32 cellular contexts compared by ENCODE assay signal in the genomic region with DNA sequence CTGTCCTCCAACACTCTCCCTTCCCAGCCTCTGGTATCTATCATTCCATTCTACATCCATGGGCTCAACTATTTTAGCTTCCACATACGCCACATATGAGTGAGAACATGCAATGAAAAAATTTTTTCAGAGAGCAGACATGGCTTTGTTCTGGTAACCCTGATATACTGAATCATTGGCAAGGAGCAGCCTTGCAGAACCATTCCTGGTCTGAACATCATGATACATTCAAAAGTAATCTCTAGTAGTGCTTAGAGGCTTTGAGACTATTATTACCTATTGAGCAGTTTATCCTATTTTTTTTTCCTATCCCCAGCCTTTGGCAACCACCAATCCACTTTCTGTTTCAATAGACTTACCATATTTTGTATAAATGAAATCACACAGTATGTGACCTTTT.
"Had no signal": no experiment of that assay in that cellular context is flagged by ENCODE, and none has a peak within 500 bp of the region (broad histone marks: within the 10 kb centered on the region; RNA-seq: fewer than 3 reads in every experiment).

No MANE protein-coding gene starts in this region.

- H3K36me3 ChIP-seq: adrenal gland, ascending aorta, brain microvascular endothelial cell, breast epithelium, cardiac muscle cell had no signal

- H3K27me3 ChIP-seq: adrenal gland, ascending aorta, body of pancreas, brain microvascular endothelial cell, breast epithelium, cardiac muscle cell had no signal

- DNase-seq: activated effector memory CD4-positive, alpha-beta T cell treated with anti-CD3 and anti-CD28 coated beads, Interleukin-2, amount 50 U/mL, for 16 hours; activated effector memory CD4-positive, alpha-beta T cell treated with Interleukin-2 at 50 U/mL for 16 hours; activated gamma-delta T cell; activated gamma-delta T cell treated with Interleukin-2 at 50 U/mL for 16 hours; activated naive CD4-positive, alpha-beta T cell; activated naive CD4-positive, alpha-beta T cell treated with anti-CD3 and anti-CD28 coated beads for 36 hours; activated naive CD4-positive, alpha-beta T cell treated with anti-CD3 and anti-CD28 coated beads, Interleukin-2, amount 10 ng/mL, durations not matched to agents 7 days and 5 days; activated naive CD4-positive, alpha-beta T cell treated with anti-CD3 and anti-CD28 coated beads, Interleukin-2, amount 50 U/mL, for 16 hours; activated naive CD4-positive, alpha-beta T cell treated with Interleukin-2 at 50 U/mL for 16 hours; activated naive CD8-positive, alpha-beta T cell treated with anti-CD3 and anti-CD28 coated beads for 36 hours; activated naive CD8-positive, alpha-beta T cell treated with anti-CD3 and anti-CD28 coated beads, Interleukin-2, amount 10 ng/mL, durations not matched to agents 7 days and 5 days; activated naive CD8-positive, alpha-beta T cell treated with anti-CD3 and anti-CD28 coated beads, Interleukin-2, amount 50 U/mL, for 24 hours; activated T-cell treated with anti-CD3 and anti-CD28 coated beads for 4 hours; activated T-cell treated with anti-CD3 and anti-CD28 coated beads, Interleukin-2, amount 50 U/mL, for 1 hour; activated T-cell treated with anti-CD3 and anti-CD28 coated beads, Interleukin-2, amount 50 U/mL, for 24 hours; activated T-cell treated with anti-CD3 and anti-CD28 coated beads, Interleukin-2, amount 50 U/mL, for 4 hours; activated T-cell treated with anti-CD3 and anti-CD28 coated beads, Interleukin-2, amount 50 U/mL, for 48 hours; activated T-cell treated with anti-CD3 and anti-CD28 coated beads, Interleukin-2, amount 50 U/mL, for 72 hours; adrenal gland; amniotic stem cell; amygdala; anterior cingulate cortex; aorta; body of pancreas; brain microvascular endothelial cell; caudate nucleus; central memory CD4-positive, alpha-beta T cell had no signal

- ATAC-seq: activated naive CD4-positive, alpha-beta T cell treated with anti-CD3 and anti-CD28 coated beads, Interleukin-2, amount 50 U/mL, for 72 hours; activated naive CD8-positive, alpha-beta T cell treated with anti-CD3 and anti-CD28 coated beads, Interleukin-2, amount 50 U/mL, for 24 hours; activated T-cell treated with anti-CD3 and anti-CD28 coated beads, Interleukin-2, amount 50 U/mL, for 4 hours; activated T-cell treated with anti-CD3 and anti-CD28 coated beads, Interleukin-2, amount 50 U/mL, for 72 hours; activated T-helper 17 cell treated with anti-CD3 and anti-CD28 coated beads, Interleukin-2, amount 50 U/mL, for 72 hours; body of pancreas had no signal

- H3K9me3 ChIP-seq: adrenal gland, ascending aorta, body of pancreas, breast epithelium had no signal

- H3K27ac ChIP-seq: adrenal gland, ascending aorta, body of pancreas, brain microvascular endothelial cell, breast epithelium, cardiac muscle cell had no signal

- H3K4me3 ChIP-seq: adrenal gland, ascending aorta, body of pancreas, breast epithelium, cardiac muscle cell had no signal

- H3K4me1 ChIP-seq: adrenal gland, ascending aorta, body of pancreas, breast epithelium had no signal
